ENCODE assay signal across 1 cellular context in genomic region chr16:30953511-30954124, GRCh38.
TF ChIP-seq lines count a peak whose summit lies in the region.

No MANE protein-coding gene starts in this region.

TF ChIP-seq in HCT116, 20 proteins besides CTCF, POLR2A, EP300 and RAD21 (continued from another document):
- TF ChIP-seq REST (IDR thresholded peaks at IDR 0.05; ENCODE audit: low read depth): no peak
